2 cellular contexts compared by ENCODE assay signal in the genomic region with DNA sequence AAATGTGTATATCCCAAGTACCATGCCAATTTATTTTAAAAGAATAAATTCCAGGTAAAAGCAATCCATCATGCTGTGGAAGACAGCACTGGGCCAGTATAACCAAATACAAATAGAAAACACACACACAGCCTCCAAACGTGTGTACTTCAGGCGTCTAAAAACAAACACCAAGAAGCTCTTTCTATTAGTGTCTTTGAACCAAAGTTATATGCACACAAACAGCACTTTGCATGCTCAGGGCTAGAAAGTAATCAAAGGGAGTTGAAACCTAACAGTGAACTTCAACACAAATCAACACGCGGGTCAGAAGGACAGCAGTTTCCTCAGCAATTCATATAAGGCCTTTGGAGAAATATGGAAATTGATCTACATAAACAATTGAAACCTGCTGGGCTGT.
TF ChIP-seq lines count a peak whose summit lies in the region.

No MANE protein-coding gene starts in this region.

TF ChIP-seq in HCT116, 20 proteins besides CTCF, POLR2A, EP300 and RAD21:
- TF ChIP-seq SRF (IDR thresholded peaks at IDR 0.05; ENCODE audit: low read depth) (no peak), ZFX (IDR thresholded peaks at IDR 0.05) (no peak), JUND (IDR thresholded peaks at IDR 0.05) (no peak), EZH2phosphoT487 (IDR thresholded peaks at IDR 0.05; ENCODE audit: borderline replicate concordance) (no peak)

TF ChIP-seq in endothelial cell of umbilical vein, 7 proteins besides CTCF, POLR2A, EP300 and RAD21:
- no peak for TF ChIP-seq JUN (IDR thresholded peaks at IDR 0.05; ENCODE audit: borderline replicate concordance, insufficient read depth, insufficient read length, low read depth)
- TF ChIP-seq POLR2AphosphoS5 (IDR thresholded peaks at IDR 0.05; ENCODE audit: insufficient read depth, low read depth, low read length): no peak
- no peak for TF ChIP-seq MYC (IDR thresholded peaks at IDR 0.05; ENCODE audit: low read depth, low read length)
- TF ChIP-seq EZH2 (IDR thresholded peaks at IDR 0.05; ENCODE audit: borderline replicate concordance, low read depth, low read length, severe bottlenecking): no peak
- TF ChIP-seq GATA2 (IDR thresholded peaks at IDR 0.05; ENCODE audit: insufficient read depth, insufficient read length, low read depth, low read length): no peak
- no peak for TF ChIP-seq FOS (IDR thresholded peaks at IDR 0.05; ENCODE audit: borderline replicate concordance, insufficient read depth, low read length)
- TF ChIP-seq, protein P1, sequence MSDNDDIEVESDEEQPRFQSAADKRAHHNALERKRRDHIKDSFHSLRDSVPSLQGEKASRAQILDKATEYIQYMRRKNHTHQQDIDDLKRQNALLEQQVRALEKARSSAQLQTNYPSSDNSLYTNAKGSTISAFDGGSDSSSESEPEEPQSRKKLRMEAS (IDR thresholded peaks at IDR 0.05; ENCODE audit: insufficient read depth, insufficient read length): no peak
